In genomic region chr17:7851438-7852261, GRCh38 we compare ENCODE assay signal across 1 cellular context.
A peak's percentile ranks its signal among the peaks of the same experiment; 100 is the strongest.
TF ChIP-seq lines count a peak whose summit lies in the region.

No MANE protein-coding gene starts in this region.

TF ChIP-seq in HepG2, 621 proteins besides CTCF, POLR2A, EP300 and RAD21 (continued from another document):
- TF ChIP-seq, protein P1, sequence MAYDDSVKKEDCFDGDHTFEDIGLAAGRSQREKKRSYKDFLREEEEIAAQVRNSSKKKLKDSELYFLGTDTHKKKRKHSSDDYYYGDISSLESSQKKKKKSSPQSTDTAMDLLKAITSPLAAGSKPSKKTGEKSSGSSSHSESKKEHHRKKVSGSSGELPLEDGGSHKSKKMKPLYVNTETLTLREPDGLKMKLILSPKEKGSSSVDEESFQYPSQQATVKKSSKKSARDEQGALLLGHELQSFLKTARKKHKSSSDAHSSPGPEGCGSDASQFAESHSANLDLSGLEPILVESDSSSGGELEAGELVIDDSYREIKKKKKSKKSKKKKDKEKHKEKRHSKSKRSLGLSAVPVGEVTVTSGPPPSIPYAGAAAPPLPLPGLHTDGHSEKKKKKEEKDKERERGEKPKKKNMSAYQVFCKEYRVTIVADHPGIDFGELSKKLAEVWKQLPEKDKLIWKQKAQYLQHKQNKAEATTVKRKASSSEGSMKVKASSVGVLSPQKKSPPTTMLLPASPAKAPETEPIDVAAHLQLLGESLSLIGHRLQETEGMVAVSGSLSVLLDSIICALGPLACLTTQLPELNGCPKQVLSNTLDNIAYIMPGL (CRISPR knock-in tag; IDR thresholded peaks at IDR 0.05; ENCODE audit: borderline replicate concordance in 1 of 2, low read depth in 1 of 2): peak; percentile 62 to 66; a peak in 2 of 4 replicates
- TF ChIP-seq ZNF260 (CRISPR knock-in tag; IDR thresholded peaks at IDR 0.05; ENCODE audit: borderline replicate concordance, low read depth) (no peak), ZNF704 (CRISPR knock-in tag; IDR thresholded peaks at IDR 0.05; ENCODE audit: borderline replicate concordance) (no peak; the same call in 1 of the 2 replicates), HNRNPLL (IDR thresholded peaks at IDR 0.05; ENCODE audit: low read depth, low read length, poor library complexity, severe bottlenecking) (peak; percentile 63), SP4 (CRISPR knock-in tag; IDR thresholded peaks at IDR 0.05) (peak; percentile 75), ZNF33A (CRISPR knock-in tag; IDR thresholded peaks at IDR 0.05; ENCODE audit: borderline replicate concordance) (no peak), KMT2A (CRISPR knock-in tag; IDR thresholded peaks at IDR 0.05) (peak; percentile 57; the same call in 1 of the 2 replicates), ZNF543 (CRISPR knock-in tag; IDR thresholded peaks at IDR 0.05) (no peak), FOXA3 (CRISPR knock-in tag; IDR thresholded peaks at IDR 0.05) (peak; percentile 71), NCOA2 (CRISPR knock-in tag; IDR thresholded peaks at IDR 0.05) (no peak), FOXK1 (CRISPR knock-in tag; IDR thresholded peaks at IDR 0.05; ENCODE audit: borderline replicate concordance, low read depth) (peak; percentile 64; the same call in 1 of the 2 replicates), HNRNPH1 (optimal IDR thresholded peaks at IDR 0.05; ENCODE audit: low read depth, low read length) (no peak), NAIF1 (CRISPR knock-in tag; IDR thresholded peaks at IDR 0.05; ENCODE audit: borderline replicate concordance) (no peak), MEF2D (CRISPR knock-in tag; IDR thresholded peaks at IDR 0.05) (0 out of 2 replicates have a peak, but pooled peaks have one; percentile 10), THAP11 (CRISPR knock-in tag; IDR thresholded peaks at IDR 0.05) (peak; percentile 69), HOXA3 (CRISPR knock-in tag; IDR thresholded peaks at IDR 0.05) (peak; percentile 95), ZNF746 (CRISPR knock-in tag; IDR thresholded peaks at IDR 0.05) (no peak), RARA (CRISPR knock-in tag; IDR thresholded peaks at IDR 0.05) (peak; percentile 29; the same call in 1 of the 2 replicates), ARID2 (CRISPR knock-in tag; IDR thresholded peaks at IDR 0.05; ENCODE audit: borderline replicate concordance) (no peak), GLI4 (CRISPR knock-in tag; IDR thresholded peaks at IDR 0.05; ENCODE audit: borderline replicate concordance) (no peak), SCMH1 (CRISPR knock-in tag; IDR thresholded peaks at IDR 0.05; ENCODE audit: borderline replicate concordance) (no peak), HDAC2 (CRISPR knock-in tag; IDR thresholded peaks at IDR 0.05) (no peak), PCBP1 (IDR thresholded peaks at IDR 0.05; ENCODE audit: borderline replicate concordance, low read depth, low read length) (no peak), ZNF747 (CRISPR knock-in tag; IDR thresholded peaks at IDR 0.05; ENCODE audit: borderline replicate concordance) (no peak; the same call in 1 of the 2 replicates), FOXJ3 (CRISPR knock-in tag; IDR thresholded peaks at IDR 0.05; ENCODE audit: borderline replicate concordance) (no peak), ZNF652 (CRISPR knock-in tag; IDR thresholded peaks at IDR 0.05; ENCODE audit: borderline replicate concordance, low read depth) (no peak), ZNF761 (CRISPR knock-in tag; conservative IDR thresholded peaks at IDR 0.05) (0 out of 2 replicates have a peak, but pooled peaks have one; percentile 30), POGZ (CRISPR knock-in tag; IDR thresholded peaks at IDR 0.05) (peak; percentile 92), ZNF383 (CRISPR knock-in tag; IDR thresholded peaks at IDR 0.05; ENCODE audit: borderline replicate concordance) (no peak), ZNF562 (CRISPR knock-in tag; IDR thresholded peaks at IDR 0.05; ENCODE audit: borderline replicate concordance) (no peak), ETS1 (CRISPR knock-in tag; IDR thresholded peaks at IDR 0.05) (no peak), ZMYM2 (CRISPR knock-in tag; IDR thresholded peaks at IDR 0.05) (0 out of 2 replicates have a peak, but pooled peaks have one; percentile 41), CHD2 (IDR thresholded peaks at IDR 0.05; ENCODE audit: low read depth, low read length) (no peak), ELF4 (CRISPR knock-in tag; IDR thresholded peaks at IDR 0.05; ENCODE audit: borderline replicate concordance) (no peak), ZNF124 (CRISPR knock-in tag; IDR thresholded peaks at IDR 0.05) (no peak), ZNF556 (CRISPR knock-in tag; IDR thresholded peaks at IDR 0.05; ENCODE audit: borderline replicate concordance) (peak; percentile 45; the same call in 1 of the 2 replicates), AGO2 (optimal IDR thresholded peaks at IDR 0.05; ENCODE audit: low read depth, low read length) (peak; percentile 93), HMGXB3 (CRISPR knock-in tag; IDR thresholded peaks at IDR 0.05; ENCODE audit: borderline replicate concordance) (no peak), BRCA1 (CRISPR knock-in tag; IDR thresholded peaks at IDR 0.05) (no peak), ZNF282 (IDR thresholded peaks at IDR 0.05; ENCODE audit: partially characterized antibody) (no peak), MATR3 (CRISPR knock-in tag; IDR thresholded peaks at IDR 0.05) (no peak)
- TF ChIP-seq, protein P2, sequence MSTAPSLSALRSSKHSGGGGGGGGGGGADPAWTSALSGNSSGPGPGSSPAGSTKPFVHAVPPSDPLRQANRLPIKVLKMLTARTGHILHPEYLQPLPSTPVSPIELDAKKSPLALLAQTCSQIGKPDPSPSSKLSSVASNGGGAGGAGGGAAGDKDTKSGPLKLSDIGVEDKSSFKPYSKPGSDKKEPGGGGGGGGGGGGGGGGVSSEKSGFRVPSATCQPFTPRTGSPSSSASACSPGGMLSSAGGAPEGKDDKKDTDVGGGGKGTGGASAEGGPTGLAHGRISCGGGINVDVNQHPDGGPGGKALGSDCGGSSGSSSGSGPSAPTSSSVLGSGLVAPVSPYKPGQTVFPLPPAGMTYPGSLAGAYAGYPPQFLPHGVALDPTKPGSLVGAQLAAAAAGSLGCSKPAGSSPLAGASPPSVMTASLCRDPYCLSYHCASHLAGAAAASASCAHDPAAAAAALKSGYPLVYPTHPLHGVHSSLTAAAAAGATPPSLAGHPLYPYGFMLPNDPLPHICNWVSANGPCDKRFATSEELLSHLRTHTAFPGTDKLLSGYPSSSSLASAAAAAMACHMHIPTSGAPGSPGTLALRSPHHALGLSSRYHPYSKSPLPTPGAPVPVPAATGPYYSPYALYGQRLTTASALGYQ (CRISPR knock-in tag; IDR thresholded peaks at IDR 0.05): no peak
- TF ChIP-seq, protein P3, sequence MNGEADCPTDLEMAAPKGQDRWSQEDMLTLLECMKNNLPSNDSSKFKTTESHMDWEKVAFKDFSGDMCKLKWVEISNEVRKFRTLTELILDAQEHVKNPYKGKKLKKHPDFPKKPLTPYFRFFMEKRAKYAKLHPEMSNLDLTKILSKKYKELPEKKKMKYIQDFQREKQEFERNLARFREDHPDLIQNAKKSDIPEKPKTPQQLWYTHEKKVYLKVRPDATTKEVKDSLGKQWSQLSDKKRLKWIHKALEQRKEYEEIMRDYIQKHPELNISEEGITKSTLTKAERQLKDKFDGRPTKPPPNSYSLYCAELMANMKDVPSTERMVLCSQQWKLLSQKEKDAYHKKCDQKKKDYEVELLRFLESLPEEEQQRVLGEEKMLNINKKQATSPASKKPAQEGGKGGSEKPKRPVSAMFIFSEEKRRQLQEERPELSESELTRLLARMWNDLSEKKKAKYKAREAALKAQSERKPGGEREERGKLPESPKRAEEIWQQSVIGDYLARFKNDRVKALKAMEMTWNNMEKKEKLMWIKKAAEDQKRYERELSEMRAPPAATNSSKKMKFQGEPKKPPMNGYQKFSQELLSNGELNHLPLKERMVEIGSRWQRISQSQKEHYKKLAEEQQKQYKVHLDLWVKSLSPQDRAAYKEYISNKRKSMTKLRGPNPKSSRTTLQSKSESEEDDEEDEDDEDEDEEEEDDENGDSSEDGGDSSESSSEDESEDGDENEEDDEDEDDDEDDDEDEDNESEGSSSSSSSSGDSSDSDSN (CRISPR knock-in tag; IDR thresholded peaks at IDR 0.05): peak; percentile 27; the same call in 1 of the 2 replicates
- TF ChIP-seq, protein P4, sequence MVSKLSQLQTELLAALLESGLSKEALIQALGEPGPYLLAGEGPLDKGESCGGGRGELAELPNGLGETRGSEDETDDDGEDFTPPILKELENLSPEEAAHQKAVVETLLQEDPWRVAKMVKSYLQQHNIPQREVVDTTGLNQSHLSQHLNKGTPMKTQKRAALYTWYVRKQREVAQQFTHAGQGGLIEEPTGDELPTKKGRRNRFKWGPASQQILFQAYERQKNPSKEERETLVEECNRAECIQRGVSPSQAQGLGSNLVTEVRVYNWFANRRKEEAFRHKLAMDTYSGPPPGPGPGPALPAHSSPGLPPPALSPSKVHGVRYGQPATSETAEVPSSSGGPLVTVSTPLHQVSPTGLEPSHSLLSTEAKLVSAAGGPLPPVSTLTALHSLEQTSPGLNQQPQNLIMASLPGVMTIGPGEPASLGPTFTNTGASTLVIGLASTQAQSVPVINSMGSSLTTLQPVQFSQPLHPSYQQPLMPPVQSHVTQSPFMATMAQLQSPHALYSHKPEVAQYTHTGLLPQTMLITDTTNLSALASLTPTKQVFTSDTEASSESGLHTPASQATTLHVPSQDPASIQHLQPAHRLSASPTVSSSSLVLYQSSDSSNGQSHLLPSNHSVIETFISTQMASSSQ (IDR thresholded peaks at IDR 0.05; ENCODE audit: low read depth): no peak
- TF ChIP-seq, protein P4 (CRISPR knock-in tag; IDR thresholded peaks at IDR 0.05; ENCODE audit: borderline replicate concordance): no peak
